ENCODE assay signal across 11 cellular contexts in the genomic region with DNA sequence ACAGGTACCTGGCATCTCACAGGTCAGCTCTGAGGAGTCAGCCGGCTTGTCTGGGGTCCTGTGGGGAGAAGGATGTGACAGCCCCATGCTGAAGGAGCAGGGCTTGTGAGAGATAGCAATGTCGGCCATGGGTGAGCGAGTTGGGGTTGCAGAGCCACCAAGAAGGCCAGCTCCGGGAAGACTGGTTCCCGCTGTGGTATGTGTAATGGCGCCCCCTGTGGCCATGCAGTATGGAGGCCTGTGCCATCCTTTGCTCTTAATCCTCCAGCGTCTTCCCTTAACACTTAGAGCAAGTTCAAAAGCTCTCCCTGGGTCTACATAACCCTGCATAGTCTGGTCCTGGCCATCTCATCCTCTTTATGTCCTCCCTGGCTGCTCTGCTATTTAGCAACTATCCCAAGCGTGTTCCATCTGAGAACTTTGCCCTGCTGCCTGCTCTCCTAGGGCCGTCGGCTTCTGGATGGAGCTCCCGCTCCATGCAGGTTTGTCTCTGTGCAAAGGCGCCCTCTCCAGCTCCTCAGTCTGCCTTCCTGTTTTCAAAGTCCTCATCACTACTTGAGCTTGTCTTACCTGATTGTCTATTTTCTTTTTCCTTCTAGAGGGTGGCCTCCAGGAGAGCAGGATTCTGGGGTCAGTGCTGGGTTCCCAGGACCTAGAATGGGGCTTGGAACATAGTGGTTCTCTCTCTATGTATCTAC. TPM values are rescaled to one million over a fixed set of nuclear protein-coding genes. Genes with fewer than 3 reads are reported as not detected.
DNase-seq lines count a peak whose midpoint lies in the region; ATAC-seq, FAIRE-seq and TF ChIP-seq lines count a peak whose summit lies in the region.
"Had no signal": no experiment of that assay in that cellular context is flagged by ENCODE, and none has a peak within 500 bp of the region (broad histone marks: within the 10 kb centered on the region; RNA-seq: fewer than 3 reads in every experiment).

No MANE protein-coding gene starts in this region.

- H2AFZ ChIP-seq in neural progenitor cell (replicated peaks): peak overlapping the region; percentile 70

- H3K9ac ChIP-seq in neural progenitor cell: no peak overlapping the region

- ATAC-seq in GM21717 (IDR thresholded peaks at IDR 0.05; ENCODE audit: unreplicated experiment): no peak
- ATAC-seq: Right ventricle myocardium inferior had no signal

- H3F3A ChIP-seq in neural progenitor cell (ENCODE audit: low read depth): no peaks in the 10 kb centered on the region

- no peaks in the 10 kb centered on the region for H3K36me3 ChIP-seq in neural progenitor cell
- H3K36me3 ChIP-seq: thoracic aorta had no signal

- no peak overlapping the region for H3K4me2 ChIP-seq in neural progenitor cell

- no peaks in the 10 kb centered on the region for H4K20me1 ChIP-seq in neural progenitor cell (ENCODE audit: low read depth)

- H3K27me3 ChIP-seq in neural progenitor cell: no peaks in the 10 kb centered on the region

- no peaks in the 10 kb centered on the region for H3K79me2 ChIP-seq in neural progenitor cell (ENCODE audit: low read depth)

- H3K4me3 ChIP-seq in neural progenitor cell: no peak overlapping the region
- H3K4me3 ChIP-seq: thoracic aorta had no signal

- H3K27me3 Mint-ChIP-seq in activated naive CD8-positive, alpha-beta T cell treated with anti-CD3 and anti-CD28 coated beads for 36 hours: peaks cover 23% of the 10 kb centered on the region
- H3K27me3 Mint-ChIP-seq in neural progenitor cell (ENCODE audit: insufficient read depth, low read depth): peaks cover 12% of the 10 kb centered on the region

- no peak overlapping the region for H3K4me3 Mint-ChIP-seq in activated naive CD8-positive, alpha-beta T cell treated with anti-CD3 and anti-CD28 coated beads for 36 hours
- H3K4me3 Mint-ChIP-seq in neural progenitor cell: no peak overlapping the region

- DNase-seq in activated CD4-positive, alpha-beta T cell treated with anti-CD3 and anti-CD28 coated beads, Interleukin-2, amount 50 U/mL, for 48 hours: peak; percentile 19 to 27
- DNase-seq in activated CD4-positive, alpha-beta T cell treated with anti-CD3 and anti-CD28 coated beads for 4 hours: no peak
- DNase-seq in HTR-8/SVneo (ENCODE audit: insufficient read length, low spot score) (peak; percentile 21), neural progenitor cell (ENCODE audit: low spot score) (peak; percentile 74), cortex of kidney (lab: John Stamatoyannopoulos, UW) (no peak), middle frontal gyrus (ENCODE audit: extremely low spot score, low spot score) (no peak)
- peak; percentile 29 for DNase-seq in activated naive CD8-positive, alpha-beta T cell treated with anti-CD3 and anti-CD28 coated beads for 36 hours

- H3K4me1 ChIP-seq in neural progenitor cell: no peaks in the 10 kb centered on the region

- no peak for FAIRE-seq in HTR-8/SVneo (lab: Jason Lieb, UNC)

- TF ChIP-seq CTCF in neural progenitor cell (IDR thresholded peaks at IDR 0.05): peak; percentile 73

- peaks cover 6% of the 10 kb centered on the region for H3K9me3 Mint-ChIP-seq in activated naive CD8-positive, alpha-beta T cell treated with anti-CD3 and anti-CD28 coated beads for 36 hours
- peaks cover 5% of the 10 kb centered on the region for H3K9me3 Mint-ChIP-seq in neural progenitor cell

- H3K9me3 ChIP-seq in neural progenitor cell (ENCODE audit: low read depth): no peaks in the 10 kb centered on the region
- H3K9me3 ChIP-seq: thoracic aorta had no signal

- H3K36me3 Mint-ChIP-seq in activated naive CD8-positive, alpha-beta T cell treated with anti-CD3 and anti-CD28 coated beads for 36 hours: peaks cover 3% of the 10 kb centered on the region
- no peaks in the 10 kb centered on the region for H3K36me3 Mint-ChIP-seq in neural progenitor cell

- H3K27ac ChIP-seq in neural progenitor cell: no peak overlapping the region
- H3K27ac ChIP-seq: thoracic aorta had no signal

- H3K27ac Mint-ChIP-seq in activated naive CD8-positive, alpha-beta T cell treated with anti-CD3 and anti-CD28 coated beads for 36 hours: no peak overlapping the region
- no peak overlapping the region for H3K27ac Mint-ChIP-seq in neural progenitor cell

- H3K4me1 Mint-ChIP-seq in activated naive CD8-positive, alpha-beta T cell treated with anti-CD3 and anti-CD28 coated beads for 36 hours: peaks cover 4% of the 10 kb centered on the region
- no peaks in the 10 kb centered on the region for H3K4me1 Mint-ChIP-seq in neural progenitor cell

RNA-seq across cellular contexts. Expression of gene IQCF6, which starts 40.8 kb away (rescaled TPM):
- total RNA-seq in activated naive CD8-positive, alpha-beta T cell treated with anti-CD3 and anti-CD28 coated beads for 36 hours: not detected
- total RNA-seq in neural progenitor cell (ENCODE audit: low replicate concordance): not detected in 2 replicates
- total RNA-seq: liver, Right ventricle myocardium inferior, thoracic aorta had no signal

RNA-seq across cellular contexts. Expression of gene IQCF2, which starts 41.6 kb away (rescaled TPM):
- total RNA-seq in activated naive CD8-positive, alpha-beta T cell treated with anti-CD3 and anti-CD28 coated beads for 36 hours: not detected
- not detected in 2 replicates for total RNA-seq in neural progenitor cell (ENCODE audit: low replicate concordance)
- total RNA-seq: liver, Right ventricle myocardium inferior, thoracic aorta had no signal

RNA-seq across cellular contexts. Expression of gene IQCF5, which starts 55.5 kb away (rescaled TPM):
- not detected for total RNA-seq in activated naive CD8-positive, alpha-beta T cell treated with anti-CD3 and anti-CD28 coated beads for 36 hours
- not detected in 2 replicates for total RNA-seq in neural progenitor cell (ENCODE audit: low replicate concordance)
- total RNA-seq: liver, Right ventricle myocardium inferior, thoracic aorta had no signal

Comparison
In these comparisons a context has a peak if more than half of its experiments do, and no peak if none do; other contexts are left out.
1. DNase-seq: peak in activated CD4-positive, alpha-beta T cell treated with anti-CD3 and anti-CD28 coated beads, Interleukin-2, amount 50 U/mL, for 48 hours (2 of 2), HTR-8/SVneo (single experiment), activated naive CD8-positive, alpha-beta T cell treated with anti-CD3 and anti-CD28 coated beads for 36 hours (single experiment) and neural progenitor cell (single experiment); none in activated CD4-positive, alpha-beta T cell treated with anti-CD3 and anti-CD28 coated beads for 4 hours (0 of 2), cortex of kidney (single experiment) and middle frontal gyrus (single experiment).